8 cellular contexts compared by ENCODE assay signal in the genomic region with DNA sequence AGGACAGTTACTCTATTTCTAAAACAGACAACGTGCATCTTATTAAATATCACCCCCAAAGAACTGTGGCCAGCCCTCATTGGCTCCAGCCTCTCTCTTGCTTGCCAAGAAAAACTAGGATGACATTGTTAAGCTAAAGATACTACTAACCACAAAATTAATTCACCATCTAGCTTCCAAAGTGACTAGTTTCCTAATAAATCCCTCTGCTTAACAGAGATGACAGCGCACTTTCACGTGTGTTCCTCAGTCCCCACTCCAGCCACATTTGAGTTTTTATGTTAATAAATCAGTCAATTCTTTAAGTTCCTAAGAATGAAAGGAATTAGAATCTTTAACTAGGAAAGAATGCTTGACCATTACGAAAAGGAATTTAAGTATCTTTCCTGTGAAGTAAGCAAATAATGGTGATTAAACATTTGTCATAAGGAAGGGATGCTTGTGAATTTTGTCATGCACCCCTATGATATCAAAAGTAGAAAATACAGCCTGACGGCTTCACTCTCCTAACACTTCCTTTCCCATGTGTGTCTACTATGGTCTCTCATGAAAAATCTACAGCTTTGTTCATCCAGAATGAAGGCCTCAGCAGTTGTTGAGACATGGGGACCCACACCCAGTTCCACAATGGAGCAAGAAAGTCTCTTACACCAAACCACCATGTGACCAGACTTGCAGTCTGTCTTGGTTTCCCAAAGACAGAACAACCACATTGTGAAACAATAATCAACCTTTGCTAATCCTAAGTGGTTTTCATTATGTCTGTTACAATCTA. TPM values are rescaled to one million over a fixed set of nuclear protein-coding genes. Genes with fewer than 3 reads are reported as not detected.
A peak's percentile ranks its signal among the peaks of the same experiment; 100 is the strongest.
DNase-seq lines count a peak whose midpoint lies in the region; FAIRE-seq and TF ChIP-seq lines count a peak whose summit lies in the region.

No MANE protein-coding gene starts in this region.

- no peak overlapping the region for H3K18ac ChIP-seq in H9 (ENCODE audit: insufficient read length, low read depth, low read length)

- no peak for TF ChIP-seq POLR2A in breast epithelium (IDR thresholded peaks at IDR 0.05)

- no peaks in the 10 kb centered on the region for H3K36me3 ChIP-seq in breast epithelium
- H3K36me3 ChIP-seq in kidney (ENCODE audit: control insufficient read depth in 1 of 2, insufficient read depth in 2 of 2, low read length in 2 of 2) = no peaks in the 10 kb centered on the region

- H3K14ac ChIP-seq in H9 (ENCODE audit: insufficient read depth, low read length) = no peak overlapping the region

- no peak overlapping the region for H2BK5ac ChIP-seq in H9 (ENCODE audit: insufficient read length, low read length)

- H3K27me3 Mint-ChIP-seq in mesothelial cell of epicardium (ENCODE audit: low read depth) (no peaks in the 10 kb centered on the region), H9 (ENCODE audit: low read depth) (no peaks in the 10 kb centered on the region)

- H4K20me1 ChIP-seq in H9 (ENCODE audit: control insufficient read depth, insufficient read depth, insufficient read length) = no peaks in the 10 kb centered on the region

- H2AFZ ChIP-seq in H9 (ENCODE audit: low read length) = no peak overlapping the region

- H4K8ac ChIP-seq in H9 (replicated peaks; ENCODE audit: insufficient read length, low read depth, low read length) = no peak overlapping the region

- peak overlapping the region; percentile 92 for H3K27ac ChIP-seq in AG04450 (ENCODE audit: low read depth, low read length)
- peak overlapping the region; percentile 22 to 65 for H3K27ac ChIP-seq in breast epithelium
- H3K27ac ChIP-seq in kidney (ENCODE audit: low read depth in 2 of 2, low read length in 2 of 2) = peak overlapping the region in 1 of 2 donors; percentile 13
- H3K27ac ChIP-seq in H9 (ENCODE audit: insufficient read length, low read depth, low read length) = no peak overlapping the region

- no peaks in the 10 kb centered on the region for H3K27me3 ChIP-seq in AG04450 (ENCODE audit: control insufficient read depth, insufficient read depth, low read length)
- H3K27me3 ChIP-seq in breast epithelium = no peaks in the 10 kb centered on the region
- H3K27me3 ChIP-seq in H9 (ENCODE audit: insufficient read depth, low read length) = no peaks in the 10 kb centered on the region

- H2BK15ac ChIP-seq in H9 (ENCODE audit: low read depth, low read length) = no peak overlapping the region

- H3K9ac ChIP-seq in kidney (ENCODE audit: low read length in 2 of 2) (no peak overlapping the region), H9 (ENCODE audit: extremely low read depth, insufficient read length, low read length) (no peak overlapping the region)

- H3K79me1 ChIP-seq in H9 (ENCODE audit: insufficient read depth, low read depth, low read length, poor library complexity, severe bottlenecking) = peaks cover 4% of the 10 kb centered on the region

- H3K4ac ChIP-seq in H9 (ENCODE audit: low read depth, low read length) = no peak overlapping the region

- H2AK5ac ChIP-seq in H9 (ENCODE audit: insufficient read length, low read length) = no peak overlapping the region

- intact Hi-C loops in breast epithelium (cut with DNase I; ENCODE audit: low total_unique reads) (no loop called here), kidney (cut with DNase I) (no loop called here)

- no peak overlapping the region for H2BK20ac ChIP-seq in H9 (ENCODE audit: low read depth, low read length, poor library complexity, severe bottlenecking)

- H3K4me1 ChIP-seq in breast epithelium (peaks cover 0 to 14% of the 10 kb centered on the region in 2 donors), kidney (ENCODE audit: control insufficient read depth in 1 of 2, insufficient read depth in 1 of 2, low read depth in 1 of 2, low read length in 2 of 2) (peaks cover 0 to 2% of the 10 kb centered on the region in 2 donors), H9 (ENCODE audit: insufficient read depth, low read length) (peaks cover 6% of the 10 kb centered on the region)

- POLR2A ChIA-PET in AG04450 (lab: Yijun Ruan, JAX) = interaction anchor here (0.6 to 2.5 kb wide), 11 partner anchors 9 to 161 kb away, joined by 3 to 13 read pairs (median 4); partner anchors contain the start of genes CORO1C and ISCU

- FAIRE-seq in HTR-8/SVneo (lab: Jason Lieb, UNC) (no peak), kidney (lab: Jason Lieb, UNC) (no peak)

- no peak overlapping the region for H3K23ac ChIP-seq in H9 (ENCODE audit: insufficient read length, low read depth, low read length)

- H3K56ac ChIP-seq in H9 (ENCODE audit: insufficient read length, low read depth, low read length) = no peak overlapping the region

- CTCF ChIA-PET in AG04450 (lab: Charles Lee) = interaction anchor here (0.6 to 2.3 kb wide), 5 partner anchors 10 to 105 kb away, joined by 3 to 6 read pairs (median 5); no protein-coding TSS in a partner anchor

- TF ChIP-seq CTCF in AG04450 (IDR thresholded peaks at IDR 0.05; ENCODE audit: low read depth, low read length) = no peak
- TF ChIP-seq CTCF in breast epithelium (IDR thresholded peaks at IDR 0.05) = no peak
- no peak for TF ChIP-seq CTCF in mesothelial cell of epicardium (IDR thresholded peaks at IDR 0.05; ENCODE audit: unreplicated experiment)
- no peak for TF ChIP-seq CTCF in kidney (IDR thresholded peaks at IDR 0.05; ENCODE audit: borderline replicate concordance, extremely low read depth, insufficient read depth)
- no peak for TF ChIP-seq CTCF in H9 (conservative IDR thresholded peaks at IDR 0.05)

- H3K27ac Mint-ChIP-seq in mesothelial cell of epicardium (peak overlapping the region; percentile 75), H9 (peak overlapping the region in 1 of 3 experiments; percentile 81; a peak in 3 of 7 replicates)

- no CpG with 5 or more reads among the region's 5 CpGs for WGBS in H9 (ENCODE audit: extremely low coverage, insufficient read length, low lambda C conversion rate)

- H3K9me3 Mint-ChIP-seq in mesothelial cell of epicardium (no peaks in the 10 kb centered on the region), H9 (no peaks in the 10 kb centered on the region)

- no peak overlapping the region for H2BK120ac ChIP-seq in H9 (ENCODE audit: low read depth, low read length, poor library complexity, severe bottlenecking)

- no peak overlapping the region for H4K91ac ChIP-seq in H9 (ENCODE audit: insufficient read length, low read depth, low read length)

- no peaks in the 10 kb centered on the region for H3K23me2 ChIP-seq in H9 (ENCODE audit: insufficient read length, low read depth, low read length, poor library complexity, severe bottlenecking)

- no peak overlapping the region for H3T11ph ChIP-seq in H9 (ENCODE audit: low read length)

- H3K4me3 Mint-ChIP-seq in mesothelial cell of epicardium (no peak overlapping the region), H9 (no peak overlapping the region)

- H2BK12ac ChIP-seq in H9 (ENCODE audit: insufficient read length, low read depth, low read length) = no peak overlapping the region

- no peak overlapping the region for H3K4me2 ChIP-seq in H9 (ENCODE audit: insufficient read depth, insufficient read length, low read length)

- H4K5ac ChIP-seq in H9 (ENCODE audit: insufficient read length, low read depth, low read length) = no peak overlapping the region

- peaks cover 42% of the 10 kb centered on the region for H3K4me1 Mint-ChIP-seq in mesothelial cell of epicardium
- H3K4me1 Mint-ChIP-seq in H9 = peaks cover 45 to 51% of the 10 kb centered on the region in 2 experiments

- no peaks in the 10 kb centered on the region for H3K36me3 Mint-ChIP-seq in mesothelial cell of epicardium
- no peaks in the 10 kb centered on the region for H3K36me3 Mint-ChIP-seq in H9 (ENCODE audit: insufficient read depth in 1 of 3, low read depth in 3 of 3)

- peaks cover 32% of the 10 kb centered on the region for H3K79me2 ChIP-seq in H9 (ENCODE audit: insufficient read depth, low read length)

- DNase-seq in AG04450 (ENCODE audit: low read depth, low spot score) (peak; percentile 61), HTR-8/SVneo (ENCODE audit: insufficient read length, low spot score) (peak; percentile 53), breast epithelium (ENCODE audit: low spot score in 2 of 2) (no peak), mesothelial cell of epicardium (ENCODE audit: low spot score in 2 of 2, unreplicated experiment in 2 of 2) (no peak), kidney (no peak), H9 (no peak), NCI-H1105 (lab: John Stamatoyannopoulos, UW) (no peak)
- no peak for DNase-seq in stimulated activated CD8-positive, alpha-beta memory T cell treated with anti-CD3 and anti-CD28 coated beads, Interleukin-4, amount 100 ng/mL, for 48 hours

- H3K9me3 ChIP-seq in AG04450 (ENCODE audit: control insufficient read depth, insufficient read depth, low read length) (no peaks in the 10 kb centered on the region), breast epithelium (no peaks in the 10 kb centered on the region), kidney (ENCODE audit: control insufficient read depth in 1 of 2, low read length in 2 of 2) (no peaks in the 10 kb centered on the region), H9 (ENCODE audit: control insufficient read depth, low read depth, low read length) (no peaks in the 10 kb centered on the region)

- H3K4me3 ChIP-seq in AG04450 (ENCODE audit: low read depth, low read length) = peak overlapping the region; percentile 8
- no peak overlapping the region for H3K4me3 ChIP-seq in breast epithelium
- no peak overlapping the region for H3K4me3 ChIP-seq in kidney (ENCODE audit: low read length in 2 of 2)

RNA-seq across cellular contexts. Expression of gene CORO1C, which starts 8.1 kb away (rescaled TPM):
- 596 and 687 TPM in 2 replicates for polyA plus RNA-seq in AG04450 (2011; rRNA removed)
- 1,327 and 1,683 TPM in 2 replicates for polyA minus RNA-seq in AG04450 (2011; rRNA and poly(A)+ RNA removed)
- total RNA-seq in breast epithelium = 100 to 1,000 TPM; 121 to 155 (median 149) TPM
- total RNA-seq in mesothelial cell of epicardium = 61.8 to 65.3 TPM (median 64.8 TPM) in 3 replicates
- total RNA-seq in kidney = 104 TPM
- 16.6 TPM for polyA plus RNA-seq in kidney (ENCODE audit: insufficient read depth, low read depth, low replicate concordance)
- total RNA-seq in H9 (2021) = 154 and 164 TPM in 2 replicates

Comparison
In these comparisons a context has a peak if more than half of its experiments do, and no peak if none do; other contexts are left out.
1. DNase-seq: peak in AG04450 (single experiment) and HTR-8/SVneo (single experiment); none in breast epithelium (0 of 2), mesothelial cell of epicardium (0 of 2), kidney (single experiment), stimulated activated CD8-positive, alpha-beta memory T cell treated with anti-CD3 and anti-CD28 coated beads, Interleukin-4, amount 100 ng/mL, for 48 hours (single experiment), H9 (single experiment) and NCI-H1105 (single experiment).